In genomic region chr6:31547727-31548422, GRCh38 we compare ENCODE assay signal across 9 cellular contexts. TPM values are rescaled to one million over a fixed set of nuclear protein-coding genes. Genes with fewer than 3 reads are reported as not detected.
A peak's percentile ranks its signal among the peaks of the same experiment; 100 is the strongest.
DNase-seq lines count a peak whose midpoint lies in the region; ATAC-seq and TF ChIP-seq lines count a peak whose summit lies in the region.
"Had no signal": no experiment of that assay in that cellular context is flagged by ENCODE, and none has a peak within 500 bp of the region (broad histone marks: within the 10 kb centered on the region; RNA-seq: fewer than 3 reads in every experiment).

No MANE protein-coding gene starts in this region.

- H3F3A ChIP-seq in GM23338 (replicated peaks; ENCODE audit: low read depth) = 0 out of 2 replicates have a peak, but pooled peaks cover 4% of the 10 kb centered on the region

- H3K4me1 Mint-ChIP-seq in GM23338 (peaks cover 18% of the 10 kb centered on the region), T-helper 17 cell (peaks cover 28% of the 10 kb centered on the region)

- H3K36me3 ChIP-seq in GM23338 (ENCODE audit: insufficient read depth) = 0 out of 2 replicates have a peak, but pooled peaks cover 8% of the 10 kb centered on the region

- peak overlapping the region; percentile 72 for H3K4me2 ChIP-seq in GM23338

- peak overlapping the region; percentile 95 for H3K27ac Mint-ChIP-seq in GM23338
- peak overlapping the region; percentile 94 for H3K27ac Mint-ChIP-seq in T-helper 17 cell

- peaks cover 16% of the 10 kb centered on the region for H3K79me2 ChIP-seq in GM23338 (replicated peaks; ENCODE audit: insufficient read depth)

- H3K9me2 ChIP-seq in GM23338 (ENCODE audit: insufficient read depth) = no peaks in the 10 kb centered on the region

- ATAC-seq in GM23338 (no peak), T-helper 17 cell (no peak), sciatic nerve (no peak), GM18861 (IDR thresholded peaks at IDR 0.05; ENCODE audit: unreplicated experiment) (no peak)

- H3K27me3 Mint-ChIP-seq in GM23338 (ENCODE audit: insufficient read depth, low read depth, poor library complexity) (peaks cover 5% of the 10 kb centered on the region), T-helper 17 cell (no peaks in the 10 kb centered on the region)

- peak overlapping the region; percentile 46 for H3K27ac ChIP-seq in GM23338 (ENCODE audit: low read depth)

- intact Hi-C loops in sciatic nerve (cut with DNase I) = loop anchor here (2.0 to 10.0 kb wide), 2 partner anchors 51 to 287 kb away; no protein-coding TSS in a partner anchor

- no peaks in the 10 kb centered on the region for H3K9me3 Mint-ChIP-seq in GM23338

- H3K27me3 ChIP-seq in GM23338 (ENCODE audit: insufficient read depth) = no peaks in the 10 kb centered on the region

- no peaks in the 10 kb centered on the region for H3K9me3 ChIP-seq in T-helper 17 cell (ENCODE audit: control insufficient read depth, low read length, poor library complexity, severe bottlenecking)

- no peak overlapping the region for H2AFZ ChIP-seq in GM23338

- H3K36me3 Mint-ChIP-seq in GM23338 (ENCODE audit: low read depth) (peaks cover 25% of the 10 kb centered on the region), T-helper 17 cell (ENCODE audit: low read depth) (no peaks in the 10 kb centered on the region)

- H4K20me1 ChIP-seq in GM23338 (replicated peaks; ENCODE audit: insufficient read depth) = no peaks in the 10 kb centered on the region

- peak overlapping the region; percentile 76 for H3K4me3 Mint-ChIP-seq in GM23338
- peak overlapping the region; percentile 98 for H3K4me3 Mint-ChIP-seq in T-helper 17 cell

- peaks cover 11% of the 10 kb centered on the region; the same call in 1 of the 2 replicates for H3K4me1 ChIP-seq in GM23338 (ENCODE audit: insufficient read depth)

- peak overlapping the region; percentile 58 for H3K4me3 ChIP-seq in GM23338
- peak overlapping the region; percentile 64 for H3K4me3 ChIP-seq in fibroblast of villous mesenchyme (ENCODE audit: low read depth, low read length)

- TF ChIP-seq CTCF in GM23338 (conservative IDR thresholded peaks at IDR 0.05; ENCODE audit: low read depth in 2 of 2) = no peak
- TF ChIP-seq CTCF in fibroblast of villous mesenchyme (IDR thresholded peaks at IDR 0.05; ENCODE audit: insufficient read depth, low read depth, low read length) = no peak

- peak; percentile 17 for DNase-seq in GM23338 (ENCODE audit: low spot score)
- DNase-seq in T-helper 17 cell = no peak
- DNase-seq in fibroblast of villous mesenchyme (ENCODE audit: low read depth) = no peak
- DNase-seq in sciatic nerve (ENCODE audit: low spot score) = peak; percentile 67
- DNase-seq in HuH-7.5 (ENCODE audit: low spot score) = no peak
- DNase-seq in SKM-1 (lab: John Stamatoyannopoulos, UW; ENCODE audit: unreplicated experiment) = no peak
- DNase-seq in NCI-H345 (lab: John Stamatoyannopoulos, UW) = no peak

TF ChIP-seq in GM23338, 12 proteins besides CTCF, POLR2A, EP300 and RAD21 (continues in another document):
- TF ChIP-seq ZNF331 (CRISPR knock-in tag; IDR thresholded peaks at IDR 0.05; ENCODE audit: low read depth) = no peak
- TF ChIP-seq ZNF462 (CRISPR knock-in tag; IDR thresholded peaks at IDR 0.05) = no peak

RNA-seq across cellular contexts. Expression of gene NFKBIL1, which starts 0.5 kb away (rescaled TPM):
- 10.1 and 12.3 TPM in 2 replicates for total RNA-seq in GM23338 (2014; rRNA removed; shearing (Covaris generic))
- 8.4 and 9.6 TPM in 2 replicates for polyA plus RNA-seq in GM23338 (2016; fragmentation: Nextera tagmentation; extraction: Ambion mirVana)
- total RNA-seq in T-helper 17 cell (1 to 10 TPM; 5.5 to 6.4 TPM), fibroblast of villous mesenchyme (12.5 and 20.3 TPM in 2 replicates), sciatic nerve (23.0 TPM)

RNA-seq across cellular contexts. Expression of gene ATP6V1G2, which starts 1.5 kb away (rescaled TPM):
- total RNA-seq in GM23338 (2014; rRNA removed; shearing (Covaris generic)) = 1.6 and 2.4 TPM in 2 replicates
- 2.2 and 2.7 TPM in 2 replicates for polyA plus RNA-seq in GM23338 (2016; fragmentation: Nextera tagmentation; extraction: Ambion mirVana)
- total RNA-seq in T-helper 17 cell (1 to 10 TPM; 1.4 to 2.0 TPM), fibroblast of villous mesenchyme (1.3 and 3.0 TPM in 2 replicates), sciatic nerve (4.8 TPM)

RNA-seq across cellular contexts. Expression of gene DDX39B, which starts 6.1 kb away (rescaled TPM):
- 849 and 866 TPM in 2 replicates for total RNA-seq in GM23338 (2014; rRNA removed; shearing (Covaris generic))
- 341 and 357 TPM in 2 replicates for polyA plus RNA-seq in GM23338 (2016; fragmentation: Nextera tagmentation; extraction: Ambion mirVana)
- total RNA-seq in T-helper 17 cell (100 to 1,000 TPM; 496 to 507 TPM), fibroblast of villous mesenchyme (407 and 463 TPM in 2 replicates), sciatic nerve (258 TPM)

RNA-seq across cellular contexts. Expression of gene MCCD1, which starts 19.1 kb away (rescaled TPM):
- not detected in 2 replicates for total RNA-seq in GM23338 (2014; rRNA removed; shearing (Covaris generic))
- polyA plus RNA-seq in GM23338 (2016; fragmentation: Nextera tagmentation; extraction: Ambion mirVana) = not detected in 2 replicates
- total RNA-seq in T-helper 17 cell = not detected
- total RNA-seq in fibroblast of villous mesenchyme = not detected in 2 replicates
- total RNA-seq in sciatic nerve = not detected
- total RNA-seq: glomerular endothelial cell had no signal

RNA-seq across cellular contexts. Expression of gene LTA, which starts 24.2 kb away (rescaled TPM):
- total RNA-seq in GM23338 (2014; rRNA removed; shearing (Covaris generic)) = not detected in 2 replicates
- not detected in 2 replicates for polyA plus RNA-seq in GM23338 (2016; fragmentation: Nextera tagmentation; extraction: Ambion mirVana)
- 10 to 100 TPM; 19.9 to 26.0 TPM for total RNA-seq in T-helper 17 cell
- not detected in 2 replicates for total RNA-seq in fibroblast of villous mesenchyme
- 0.27 TPM for total RNA-seq in sciatic nerve

Comparison
In these comparisons a context has a peak if more than half of its experiments do, and no peak if none do; other contexts are left out.
1. DNase-seq: peak in GM23338 (single experiment) and sciatic nerve (single experiment); none in T-helper 17 cell (0 of 3), fibroblast of villous mesenchyme (single experiment), HuH-7.5 (single experiment), SKM-1 (single experiment) and NCI-H345 (single experiment).